ENCODE assay signal across 12 cellular contexts in genomic region chr20:19849341-19850189, GRCh38.
DNase-seq lines count a peak whose midpoint lies in the region; ATAC-seq and TF ChIP-seq lines count a peak whose summit lies in the region.
"Had no signal": no experiment of that assay in that cellular context is flagged by ENCODE, and none has a peak within 500 bp of the region (broad histone marks: within the 10 kb centered on the region; RNA-seq: fewer than 3 reads in every experiment).

No MANE protein-coding gene starts in this region.

- H3K9me3 Mint-ChIP-seq in type B pancreatic cell, result no peaks in the 10 kb centered on the region

- H2BK5ac ChIP-seq in neuronal stem cell (ENCODE audit: low read length), result no peak overlapping the region

- H3K4me3 ChIP-seq in cardiac muscle cell (no peak overlapping the region), neuronal stem cell (ENCODE audit: low read length in 2 of 2) (no peak overlapping the region)
- H3K4me3 ChIP-seq: pancreas had no signal

- H3K9me3 ChIP-seq in cardiac muscle cell (ENCODE audit: low read depth), result no peaks in the 10 kb centered on the region
- no peaks in the 10 kb centered on the region for H3K9me3 ChIP-seq in neuronal stem cell (replicated peaks in 1 of 2; ENCODE audit: control insufficient read depth in 2 of 2, insufficient read depth in 1 of 2, low read depth in 1 of 2, low read length in 2 of 2)
- H3K9me3 ChIP-seq: pancreas had no signal

- H3K36me3 ChIP-seq in cardiac muscle cell, result no peaks in the 10 kb centered on the region
- no peaks in the 10 kb centered on the region for H3K36me3 ChIP-seq in neuronal stem cell (replicated peaks in 1 of 2; ENCODE audit: control insufficient read depth in 2 of 2, insufficient read depth in 2 of 2, low read length in 2 of 2)
- H3K36me3 ChIP-seq: pancreas had no signal

- H3K4me3 Mint-ChIP-seq in type B pancreatic cell, result no peak overlapping the region
- H3K4me3 Mint-ChIP-seq: activated CD4-positive, alpha-beta T cell treated with anti-CD3 and anti-CD28 coated beads, Interleukin-2, amount 10 ng/mL, durations not matched to agents 24 days and 14 days; activated naive CD8-positive, alpha-beta T cell treated with anti-CD3 and anti-CD28 coated beads for 36 hours had no signal

- DNase-seq in anterior cingulate cortex (lab: John Stamatoyannopoulos, UW) (peak in 43 of 58 donors; percentile 6 to 75 (median 42)), cardiac muscle cell (ENCODE audit: low read depth in 1 of 2, low spot score in 1 of 2) (peak; percentile 6 to 69), neuronal stem cell (ENCODE audit: low spot score) (no peak), type B pancreatic cell (ENCODE audit: extremely low spot score, unreplicated experiment) (no peak)
- DNase-seq: activated CD4-positive, alpha-beta T cell treated with anti-CD3 and anti-CD28 coated beads, Interleukin-2, amount 10 ng/mL, durations not matched to agents 24 days and 14 days; activated naive CD8-positive, alpha-beta T cell treated with anti-CD3 and anti-CD28 coated beads for 36 hours; NCI-H1930; pancreas; SHP77 treated with DMSO at 0.1 percent for 48 hours had no signal

- H2BK12ac ChIP-seq in neuronal stem cell (ENCODE audit: low read length), result no peak overlapping the region

- H3K4me1 ChIP-seq in cardiac muscle cell (ENCODE audit: low read depth) (peaks cover 15% of the 10 kb centered on the region), neuronal stem cell (ENCODE audit: control insufficient read depth in 2 of 2, insufficient read depth in 1 of 2, low read depth in 1 of 2, low read length in 2 of 2) (peaks cover 2 to 3% of the 10 kb centered on the region in 2 donors)
- H3K4me1 ChIP-seq: pancreas had no signal

- peak overlapping the region; percentile 21 for H2AFZ ChIP-seq in neuronal stem cell (ENCODE audit: low read length)

- H2BK15ac ChIP-seq in neuronal stem cell (ENCODE audit: low read length), result no peak overlapping the region

- ATAC-seq in HG03095 (IDR thresholded peaks at IDR 0.05; ENCODE audit: unreplicated experiment), result no peak
- ATAC-seq in HG02981 (IDR thresholded peaks at IDR 0.05; ENCODE audit: unreplicated experiment), result no peak
- no peak for ATAC-seq in GM21619 (IDR thresholded peaks at IDR 0.05; ENCODE audit: unreplicated experiment)

- H3K23ac ChIP-seq in neuronal stem cell (ENCODE audit: low read depth, low read length, poor library complexity), result no peak overlapping the region

- TF ChIP-seq CTCF in cardiac muscle cell (IDR thresholded peaks at IDR 0.05; ENCODE audit: low read depth, low read length) (no peak), type B pancreatic cell (conservative IDR thresholded peaks at IDR 0.05) (no peak)

- no peak overlapping the region for H3K4me2 ChIP-seq in neuronal stem cell (ENCODE audit: insufficient read depth, low read length, poor library complexity, severe bottlenecking)

- no peak overlapping the region for H3K18ac ChIP-seq in neuronal stem cell (ENCODE audit: low read length)

- no peak overlapping the region for H2AK5ac ChIP-seq in neuronal stem cell (ENCODE audit: low read depth, low read length)

- H3K9ac ChIP-seq in neuronal stem cell (ENCODE audit: low read depth, low read length, poor library complexity), result no peak overlapping the region

- peaks cover 14% of the 10 kb centered on the region for H3K4me1 Mint-ChIP-seq in type B pancreatic cell (ENCODE audit: unreplicated experiment)
- H3K4me1 Mint-ChIP-seq: activated CD4-positive, alpha-beta T cell treated with anti-CD3 and anti-CD28 coated beads, Interleukin-2, amount 10 ng/mL, durations not matched to agents 24 days and 14 days; activated naive CD8-positive, alpha-beta T cell treated with anti-CD3 and anti-CD28 coated beads for 36 hours had no signal

- peaks cover 13% of the 10 kb centered on the region for H3K36me3 Mint-ChIP-seq in type B pancreatic cell

- H3K27me3 ChIP-seq in cardiac muscle cell (no peaks in the 10 kb centered on the region), neuronal stem cell (ENCODE audit: control insufficient read depth in 3 of 3, insufficient read depth in 3 of 3, low read depth in 1 of 3, low read length in 3 of 3) (no peaks in the 10 kb centered on the region)
- H3K27me3 ChIP-seq: pancreas had no signal

- no peak overlapping the region for H2BK120ac ChIP-seq in neuronal stem cell (ENCODE audit: low read depth, low read length)

- H3K27ac Mint-ChIP-seq in type B pancreatic cell, result peak overlapping the region; percentile 17
- H3K27ac Mint-ChIP-seq: activated CD4-positive, alpha-beta T cell treated with anti-CD3 and anti-CD28 coated beads, Interleukin-2, amount 10 ng/mL, durations not matched to agents 24 days and 14 days; activated naive CD8-positive, alpha-beta T cell treated with anti-CD3 and anti-CD28 coated beads for 36 hours had no signal

- H4K91ac ChIP-seq in neuronal stem cell (ENCODE audit: low read depth, low read length, poor library complexity), result no peak overlapping the region

- H4K8ac ChIP-seq in neuronal stem cell (ENCODE audit: low read depth, low read length), result no peak overlapping the region

- no CpG with 5 or more reads among the region's 14 CpGs for WGBS in neuronal stem cell (ENCODE audit: extremely low coverage in 2 of 2, insufficient read length in 2 of 2, insufficient replicate concordance in 1 of 2), 2 donors

- H3K79me1 ChIP-seq in neuronal stem cell (ENCODE audit: low read depth, low read length), result peaks cover 2% of the 10 kb centered on the region

- no peaks in the 10 kb centered on the region for H3K27me3 Mint-ChIP-seq in type B pancreatic cell
- H3K27me3 Mint-ChIP-seq: activated CD4-positive, alpha-beta T cell treated with anti-CD3 and anti-CD28 coated beads, Interleukin-2, amount 10 ng/mL, durations not matched to agents 24 days and 14 days had no signal

- H3K4ac ChIP-seq in neuronal stem cell (ENCODE audit: low read length), result no peak overlapping the region

- peak overlapping the region; percentile 89 for H3K27ac ChIP-seq in cardiac muscle cell
- H3K27ac ChIP-seq in neuronal stem cell (replicated peaks; ENCODE audit: low read length), result no peak overlapping the region
- H3K27ac ChIP-seq: pancreas had no signal

- H3K14ac ChIP-seq in neuronal stem cell (ENCODE audit: low read length), result no peak overlapping the region

Comparison
In these comparisons a context has a peak if more than half of its experiments do, and no peak if none do; other contexts are left out.
1. DNase-seq: peak in anterior cingulate cortex (43 of 58) and cardiac muscle cell (2 of 2); none in neuronal stem cell (single experiment) and type B pancreatic cell (single experiment).